In the genomic region with DNA sequence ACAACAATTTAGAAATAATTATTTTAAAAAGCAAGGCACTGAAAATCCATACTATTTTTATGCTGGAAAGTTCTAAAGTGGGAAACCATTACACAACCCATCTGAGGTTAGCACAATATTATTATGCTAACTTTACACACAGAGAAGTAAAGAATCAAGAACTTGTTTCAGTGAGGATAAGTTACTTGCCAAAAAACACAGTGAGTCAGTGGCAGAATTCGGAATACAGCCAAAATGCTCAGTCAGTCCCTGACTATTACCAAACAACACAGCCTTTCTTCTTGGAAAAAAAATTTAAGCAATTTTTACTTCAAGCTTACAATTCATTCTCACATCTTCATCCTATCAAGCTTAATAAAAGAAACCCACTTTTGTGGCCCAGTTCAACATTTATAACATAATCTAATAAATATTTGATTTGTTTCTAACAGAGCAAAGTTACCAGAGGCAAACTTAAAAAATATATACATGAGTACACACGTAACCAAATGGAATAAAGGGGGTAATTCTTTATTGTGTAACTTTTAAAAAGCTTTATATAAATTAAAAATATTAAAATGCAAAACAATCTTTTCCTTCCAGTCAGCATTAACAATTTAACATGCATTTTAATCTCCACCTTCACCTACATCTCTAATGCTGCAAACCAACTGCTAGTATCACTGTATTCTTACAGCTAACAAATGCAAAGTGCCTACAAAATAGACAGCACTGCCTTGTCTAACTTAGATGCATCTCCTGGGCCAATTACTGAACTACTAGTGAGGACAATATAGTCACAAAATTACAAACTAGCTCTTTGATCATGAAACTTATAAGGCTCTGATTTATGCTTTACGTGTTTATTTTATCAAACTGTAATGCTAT, we compare ENCODE assay signal across 8 cellular contexts. TPM values are rescaled to one million over a fixed set of nuclear protein-coding genes. Genes with fewer than 3 reads are reported as not detected.
DNase-seq lines count a peak whose midpoint lies in the region; ATAC-seq and TF ChIP-seq lines count a peak whose summit lies in the region.
"Had no signal": no experiment of that assay in that cellular context is flagged by ENCODE, and none has a peak within 500 bp of the region (broad histone marks: within the 10 kb centered on the region; RNA-seq: fewer than 3 reads in every experiment).

No MANE protein-coding gene starts in this region.

- H3K4me1 ChIP-seq in Karpas-422 (ENCODE audit: low read length), result peaks cover 46% of the 10 kb centered on the region
- H3K4me1 ChIP-seq in right cardiac atrium (ENCODE audit: control insufficient read depth, insufficient read depth, low read length), result no peaks in the 10 kb centered on the region
- H3K4me1 ChIP-seq in tibial nerve, result peaks cover 0 to 28% (median 6%) of the 10 kb centered on the region in 4 donors

- H3K9ac ChIP-seq in Karpas-422 (ENCODE audit: low read length), result no peak overlapping the region

- peak; percentile 55 to 82 for TF ChIP-seq EP300 in tibial nerve (IDR thresholded peaks at IDR 0.05)

- intact Hi-C loops in right cardiac atrium (cut with DNase I), result loop anchor here in 1 of 4 donors (10.0 kb wide), 1 partner anchor 50 kb away; a partner anchor contains a TSS

- WGBS in right cardiac atrium, result 60% methylated on average over 3 of the region's 3 CpGs
- WGBS in tibial nerve, 2 donors, result 34 to 43% methylated on average over 3 of the region's 3 CpGs

- H3K9me3 ChIP-seq in Karpas-422 (ENCODE audit: low read length), result no peaks in the 10 kb centered on the region
- H3K9me3 ChIP-seq in right cardiac atrium (ENCODE audit: control insufficient read depth, low read length), result no peaks in the 10 kb centered on the region
- no peaks in the 10 kb centered on the region for H3K9me3 ChIP-seq in tibial nerve

- H3K27me3 ChIP-seq in Karpas-422 (ENCODE audit: low read length), result no peaks in the 10 kb centered on the region
- no peaks in the 10 kb centered on the region for H3K27me3 ChIP-seq in right cardiac atrium (ENCODE audit: control insufficient read depth, insufficient read depth)
- peaks cover 0 to 9% of the 10 kb centered on the region in 2 donors for H3K27me3 ChIP-seq in tibial nerve

- no peak for TF ChIP-seq POLR2A in tibial nerve (IDR thresholded peaks at IDR 0.05)

- no peak for TF ChIP-seq CTCF in astrocyte of the spinal cord (IDR thresholded peaks at IDR 0.05; ENCODE audit: low read depth, low read length)
- no peak for TF ChIP-seq CTCF in tibial nerve (IDR thresholded peaks at IDR 0.05)

- no peaks in the 10 kb centered on the region for H4K20me1 ChIP-seq in Karpas-422 (ENCODE audit: insufficient read depth, low read depth, low read length)

- peaks cover 63% of the 10 kb centered on the region for H3K79me2 ChIP-seq in Karpas-422 (ENCODE audit: low read length)

- H3K27ac ChIP-seq in Karpas-422 (ENCODE audit: low read length) (peak overlapping the region; percentile 59; the same call in 1 of the 2 replicates), right cardiac atrium (ENCODE audit: low read length) (no peak overlapping the region), tibial nerve (peak overlapping the region in 1 of 4 donors; percentile 20)

- no peak overlapping the region for H3K4me3 ChIP-seq in Karpas-422 (ENCODE audit: low read length)
- no peak overlapping the region for H3K4me3 ChIP-seq in astrocyte of the spinal cord (ENCODE audit: low read depth, low read length)
- H3K4me3 ChIP-seq in right cardiac atrium (ENCODE audit: low read length), result no peak overlapping the region
- H3K4me3 ChIP-seq in tibial nerve, result no peak overlapping the region

- no peak overlapping the region for H3K4me2 ChIP-seq in Karpas-422 (ENCODE audit: low read depth, low read length, poor library complexity, severe bottlenecking)

- DNase-seq in Karpas-422, result no peak
- DNase-seq in astrocyte of the spinal cord (ENCODE audit: low read depth, low spot score), result peak; percentile 97
- DNase-seq in right cardiac atrium, result peak in 1 of 3 donors; percentile 17
- DNase-seq in tibial nerve (ENCODE audit: low spot score in 2 of 2), result peak in 1 of 2 donors; percentile 79
- DNase-seq: RPMI8226 had no signal

- H2AFZ ChIP-seq in Karpas-422 (ENCODE audit: low read length), result no peak overlapping the region

- ATAC-seq in right cardiac atrium, result peak; percentile 95 to 97
- ATAC-seq in HG03354 (IDR thresholded peaks at IDR 0.05; ENCODE audit: poor library complexity, severe bottlenecking, unreplicated experiment), result no peak
- ATAC-seq in HG02870 (IDR thresholded peaks at IDR 0.05; ENCODE audit: unreplicated experiment), result no peak
- no peak for ATAC-seq in GM21423 (IDR thresholded peaks at IDR 0.05; ENCODE audit: unreplicated experiment)

- in situ Hi-C loops in astrocyte of the spinal cord (cut with HindIII; ENCODE audit: low sequenced_read_pairs), result no loop called here

- H3K36me3 ChIP-seq in Karpas-422 (ENCODE audit: insufficient read depth, low read length), result peaks cover 53% of the 10 kb centered on the region
- no peaks in the 10 kb centered on the region for H3K36me3 ChIP-seq in tibial nerve

- no peaks in the 10 kb centered on the region for H3K9me2 ChIP-seq in Karpas-422 (replicated peaks; ENCODE audit: insufficient read depth, low read length)

RNA-seq across cellular contexts. Expression of a gene that starts 55.2 kb away (rescaled TPM):
- 129 and 262 TPM in 2 replicates for total RNA-seq in Karpas-422 (2014; rRNA removed; shearing (Covaris generic); ENCODE audit: low replicate concordance)
- 10 to 100 TPM; 30.9 to 40.6 (median 32.4) TPM for total RNA-seq in right cardiac atrium
- polyA plus RNA-seq in right cardiac atrium, result 18.1 TPM
- 10 to 100 TPM; 41.0 to 64.7 (median 57.5) TPM for total RNA-seq in tibial nerve

Comparison
In these comparisons a context has a peak if more than half of its experiments do, and no peak if none do; other contexts are left out.
1. ATAC-seq: peak in right cardiac atrium (2 of 2); none in HG03354 (single experiment), HG02870 (single experiment) and GM21423 (single experiment).